Comparison of ENCODE assay signal across 8 cellular contexts in the genomic region with DNA sequence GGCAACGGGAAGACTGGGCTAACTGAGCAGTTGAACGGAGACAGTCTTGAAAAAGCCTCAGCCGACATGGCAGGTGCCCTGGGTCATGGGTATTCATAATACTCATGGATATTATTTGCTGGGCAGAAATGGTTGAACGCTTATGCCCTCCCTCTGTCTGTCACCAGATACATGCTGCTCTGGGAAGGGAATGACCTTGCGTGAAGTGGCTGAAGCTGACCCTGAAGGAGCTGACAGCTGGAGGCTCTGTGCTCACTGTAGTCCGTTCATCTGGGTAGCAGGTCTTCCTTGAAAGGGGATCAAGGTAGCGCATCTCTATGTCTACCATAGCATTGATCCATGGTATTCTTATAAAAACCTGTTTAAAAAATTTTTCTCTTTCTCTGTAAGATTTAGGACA.
"Had no signal": no experiment of that assay in that cellular context is flagged by ENCODE, and none has a peak within 500 bp of the region (broad histone marks: within the 10 kb centered on the region; RNA-seq: fewer than 3 reads in every experiment).

No MANE protein-coding gene starts in this region.

- H3K4me3 ChIP-seq: GM23248, HAP-1 had no signal

- H3K4me1 ChIP-seq: HAP-1 had no signal

- H3K9me3 ChIP-seq: HAP-1 had no signal

- H3K27ac ChIP-seq: GM23248, HL-60 had no signal

- H3K36me3 ChIP-seq: HAP-1 had no signal

- ATAC-seq: HCT116, HepG2 had no signal

- DNase-seq: GM23248, GOT3, H7, HFFc6 had no signal
